11 cellular contexts compared by ENCODE assay signal in genomic region chr7:539731-540411, GRCh38. TPM values are rescaled to one million over a fixed set of nuclear protein-coding genes. Genes with fewer than 3 reads are reported as not detected.
DNase-seq lines count a peak whose midpoint lies in the region; TF ChIP-seq lines count a peak whose summit lies in the region.
"Had no signal": no experiment of that assay in that cellular context is flagged by ENCODE, and none has a peak within 500 bp of the region (broad histone marks: within the 10 kb centered on the region; RNA-seq: fewer than 3 reads in every experiment).

No MANE protein-coding gene starts in this region.

- TF ChIP-seq CTCF in Peyer's patch (IDR thresholded peaks at IDR 0.05) = peak in 1 of 6 experiments; percentile 14
- no peak for TF ChIP-seq CTCF in fibroblast of mammary gland (conservative IDR thresholded peaks at IDR 0.05; ENCODE audit: control insufficient read depth, insufficient read depth, low read depth, low read length)

- peak overlapping the region in 3 of 4 donors; percentile 71 to 87 (median 76) for H3K27ac ChIP-seq in Peyer's patch

- no peak overlapping the region for H3K4me3 ChIP-seq in H7 (ENCODE audit: insufficient read depth, low read depth, low read length)
- no peak overlapping the region for H3K4me3 ChIP-seq in Peyer's patch
- H3K4me3 ChIP-seq in fibroblast of mammary gland (ENCODE audit: control insufficient read depth, low read depth, low read length) = no peak overlapping the region

- peak; percentile 77 for DNase-seq in H7
- peak in 2 of 3 donors; percentile 87 to 91 for DNase-seq in Peyer's patch
- DNase-seq in fibroblast of mammary gland (ENCODE audit: low read depth) = peak; percentile 28
- DNase-seq in renal cortical epithelial cell (ENCODE audit: low read depth) = peak; percentile 83
- DNase-seq in NCI-H2029 treated with DMSO at 0.1 percent for 48 hours (lab: John Stamatoyannopoulos, UW) = no peak
- DNase-seq in NCI-H748 (lab: John Stamatoyannopoulos, UW; ENCODE audit: unreplicated experiment) = no peak
- no peak for DNase-seq in NCI-H128 (lab: John Stamatoyannopoulos, UW; ENCODE audit: unreplicated experiment)
- DNase-seq in stimulated activated naive CD4-positive, alpha-beta T cell (lab: John Stamatoyannopoulos, UW) = no peak
- DNase-seq: activated effector memory CD4-positive, alpha-beta T cell treated with Interleukin-2 at 50 U/mL for 16 hours; NCI-H187; T-helper 9 cell had no signal

- H3K36me3 ChIP-seq in H7 (replicated peaks; ENCODE audit: control insufficient read depth, insufficient read depth, low read length) (no peaks in the 10 kb centered on the region), Peyer's patch (no peaks in the 10 kb centered on the region)

- H3K27me3 ChIP-seq in H7 (ENCODE audit: control insufficient read depth, insufficient read depth, low read length) (no peaks in the 10 kb centered on the region), Peyer's patch (no peaks in the 10 kb centered on the region)

- no peaks in the 10 kb centered on the region for H3K9me3 ChIP-seq in Peyer's patch

- TF ChIP-seq POLR2A in Peyer's patch (IDR thresholded peaks at IDR 0.05) = peak in 1 of 2 donors; percentile 50

- peaks cover 0 to 24% (median 6%) of the 10 kb centered on the region in 4 donors for H3K4me1 ChIP-seq in Peyer's patch

RNA-seq across cellular contexts. Expression of gene PDGFA, which starts 20.2 kb away (rescaled TPM):
- total RNA-seq in H7 (2014; rRNA removed; shearing (Covaris generic)) = 149 and 202 TPM in 2 replicates
- total RNA-seq in Peyer's patch = 10 to 100 TPM in 3 of 4 donors, 1 to 10 TPM in 1; 5.8 to 97.8 (median 59.4) TPM
- 33.5 and 54.3 TPM in 2 replicates for total RNA-seq in renal cortical epithelial cell

Comparison
In these comparisons a context has a peak if more than half of its experiments do, and no peak if none do; other contexts are left out.
1. DNase-seq: peak in H7 (single experiment), Peyer's patch (2 of 3), fibroblast of mammary gland (single experiment) and renal cortical epithelial cell (single experiment); none in NCI-H2029 treated with DMSO at 0.1 percent for 48 hours (single experiment), NCI-H748 (single experiment), NCI-H128 (single experiment) and stimulated activated naive CD4-positive, alpha-beta T cell (0 of 6).